ENCODE assay signal across 1 cellular context in the genomic region with DNA sequence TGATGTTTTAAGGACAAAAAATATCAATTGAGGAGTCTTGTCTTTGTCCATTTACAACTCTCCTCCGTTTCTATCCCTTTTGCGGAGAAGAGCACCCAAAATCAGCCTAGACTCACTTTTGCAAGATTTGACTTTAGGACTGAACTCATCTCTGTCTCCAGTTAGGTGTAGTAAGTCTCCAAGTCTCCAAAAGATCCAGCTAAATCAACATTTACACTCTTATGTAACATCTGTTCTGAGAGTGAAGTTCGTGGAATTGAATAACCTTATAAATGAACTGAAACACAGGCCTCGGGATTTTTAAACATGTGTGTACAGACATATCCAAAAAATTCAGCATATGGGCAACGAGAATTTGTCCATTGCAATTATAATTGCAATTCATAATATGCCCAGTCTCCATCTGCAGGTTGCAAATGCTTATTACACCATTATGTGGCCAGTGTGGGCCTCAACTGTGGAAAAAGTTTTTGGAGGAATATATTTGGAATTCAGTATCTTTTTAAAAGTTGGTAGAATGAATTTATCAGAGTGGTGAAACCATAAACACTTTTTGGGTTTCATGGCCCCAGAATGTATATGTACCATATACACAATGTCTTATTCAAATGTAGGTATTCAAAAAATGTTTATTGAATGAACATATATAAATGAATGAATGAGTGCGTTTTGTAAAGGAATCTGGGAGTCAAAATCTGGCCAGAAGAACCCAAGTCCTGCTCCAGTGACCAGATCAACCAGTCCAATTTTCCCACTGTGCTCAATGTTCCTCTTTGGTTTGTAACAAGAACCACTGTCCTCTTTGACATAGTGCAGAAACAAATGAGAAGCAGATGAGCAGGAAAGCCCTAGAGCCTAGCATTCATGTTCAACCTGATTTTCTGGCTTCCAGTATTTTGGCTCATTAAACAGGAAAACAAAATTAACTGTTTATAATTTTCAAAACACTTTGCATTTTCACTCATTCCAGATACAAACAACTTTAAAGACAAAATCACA.
TF ChIP-seq lines count a peak whose summit lies in the region.

No MANE protein-coding gene starts in this region.

TF ChIP-seq in HEK293T, 16 proteins besides CTCF, POLR2A, EP300 and RAD21 (continued from another document):
- TF ChIP-seq LEF1 (IDR thresholded peaks at IDR 0.05; ENCODE audit: borderline replicate concordance) (no peak), CTBP1 (IDR thresholded peaks at IDR 0.05; ENCODE audit: borderline replicate concordance) (no peak), ARNT (IDR thresholded peaks at IDR 0.05) (no peak), BHLHE40 (IDR thresholded peaks at IDR 0.05; ENCODE audit: borderline replicate concordance) (no peak), FOXM1 (IDR thresholded peaks at IDR 0.05; ENCODE audit: borderline replicate concordance) (no peak), FOXA1 (IDR thresholded peaks at IDR 0.05) (no peak)
